ENCODE assay signal across 8 cellular contexts in genomic region chr2:160109939-160110673, GRCh38. TPM values are rescaled to one million over a fixed set of nuclear protein-coding genes. Genes with fewer than 3 reads are reported as not detected.
DNase-seq lines count a peak whose midpoint lies in the region; ATAC-seq and TF ChIP-seq lines count a peak whose summit lies in the region.

No MANE protein-coding gene starts in this region.

- ATAC-seq in GM21737 (IDR thresholded peaks at IDR 0.05; ENCODE audit: unreplicated experiment): peak; percentile 86
- ATAC-seq in activated naive CD4-positive, alpha-beta T cell treated with anti-CD3 and anti-CD28 coated beads, Interleukin-2, amount 50 U/mL, for 72 hours: peak; percentile 69 to 78

- H3K36me3 Mint-ChIP-seq in activated naive CD4-positive, alpha-beta T cell treated with anti-CD3 and anti-CD28 coated beads, Interleukin-2, amount 50 U/mL, for 72 hours: no peaks in the 10 kb centered on the region
- peaks cover 5% of the 10 kb centered on the region for H3K36me3 Mint-ChIP-seq in glutamatergic neuron (ENCODE audit: unreplicated experiment)
- peaks cover 6% of the 10 kb centered on the region for H3K36me3 Mint-ChIP-seq in progenitor cell of endocrine pancreas (ENCODE audit: insufficient read depth)

- H3K4me3 ChIP-seq in Karpas-422 (ENCODE audit: low read length) (no peak overlapping the region), lower leg skin (ENCODE audit: low read depth, poor library complexity, severe bottlenecking) (no peak overlapping the region)

- H3K9ac ChIP-seq in Karpas-422 (ENCODE audit: low read length): no peak overlapping the region

- H3K27me3 Mint-ChIP-seq in glutamatergic neuron (ENCODE audit: unreplicated experiment) (no peaks in the 10 kb centered on the region), progenitor cell of endocrine pancreas (no peaks in the 10 kb centered on the region)

- H3K36me3 ChIP-seq in Karpas-422 (ENCODE audit: insufficient read depth, low read length): no peaks in the 10 kb centered on the region

- intact Hi-C loops in lower leg skin (cut with DNase I; ENCODE audit: low total_unique reads): loop anchor here (10.0 kb wide), 1 partner anchor 875 kb away; no protein-coding TSS in a partner anchor

- H3K4me1 Mint-ChIP-seq in glutamatergic neuron (ENCODE audit: low read depth, unreplicated experiment) (peaks cover 2% of the 10 kb centered on the region), progenitor cell of endocrine pancreas (ENCODE audit: low read depth) (no peaks in the 10 kb centered on the region)

- H3K79me2 ChIP-seq in Karpas-422 (ENCODE audit: low read length): no peaks in the 10 kb centered on the region

- H3K4me2 ChIP-seq in Karpas-422 (ENCODE audit: low read depth, low read length, poor library complexity, severe bottlenecking): no peak overlapping the region

- no peak for TF ChIP-seq POLR2A in lower leg skin (IDR thresholded peaks at IDR 0.05)

- H3K9me3 ChIP-seq in Karpas-422 (ENCODE audit: low read length): no peaks in the 10 kb centered on the region

- no peak overlapping the region for H2AFZ ChIP-seq in Karpas-422 (ENCODE audit: low read length)

- H3K27ac Mint-ChIP-seq in activated naive CD4-positive, alpha-beta T cell treated with anti-CD3 and anti-CD28 coated beads, Interleukin-2, amount 50 U/mL, for 72 hours: no peak overlapping the region
- H3K27ac Mint-ChIP-seq in glutamatergic neuron (ENCODE audit: unreplicated experiment) (no peak overlapping the region), progenitor cell of endocrine pancreas (no peak overlapping the region)

- no peaks in the 10 kb centered on the region for H3K27me3 ChIP-seq in Karpas-422 (ENCODE audit: low read length)

- H4K20me1 ChIP-seq in Karpas-422 (ENCODE audit: insufficient read depth, low read depth, low read length): no peaks in the 10 kb centered on the region

- no peaks in the 10 kb centered on the region for H3K9me2 ChIP-seq in Karpas-422 (replicated peaks; ENCODE audit: insufficient read depth, low read length)

- DNase-seq in GDM1 (lab: John Stamatoyannopoulos, UW): peak; percentile 33
- DNase-seq in Karpas-422: peak; percentile 87
- DNase-seq in RPMI7951 (ENCODE audit: low read depth): peak; percentile 82
- DNase-seq in activated naive CD4-positive, alpha-beta T cell treated with anti-CD3 and anti-CD28 coated beads, Interleukin-2, amount 50 U/mL, for 72 hours (ENCODE audit: low spot score in 2 of 2): peak in 1 of 2 donors; percentile 68
- peak; percentile 70 for DNase-seq in glutamatergic neuron
- peak; percentile 41 for DNase-seq in progenitor cell of endocrine pancreas (ENCODE audit: low spot score, unreplicated experiment)
- DNase-seq in lower leg skin (ENCODE audit: low spot score in 2 of 2): no peak

- 41 to 47% methylated on average over 8 of the region's 8 CpGs for WGBS in lower leg skin, 2 donors

- no peak overlapping the region for H3K27ac ChIP-seq in Karpas-422 (ENCODE audit: low read length)

- H3K9me3 Mint-ChIP-seq in activated naive CD4-positive, alpha-beta T cell treated with anti-CD3 and anti-CD28 coated beads, Interleukin-2, amount 50 U/mL, for 72 hours: no peaks in the 10 kb centered on the region
- no peaks in the 10 kb centered on the region for H3K9me3 Mint-ChIP-seq in glutamatergic neuron (ENCODE audit: unreplicated experiment)
- H3K9me3 Mint-ChIP-seq in progenitor cell of endocrine pancreas (ENCODE audit: low read depth): peaks cover 3% of the 10 kb centered on the region

- TF ChIP-seq CTCF in glutamatergic neuron (IDR thresholded peaks at IDR 0.05; ENCODE audit: partially characterized antibody, unreplicated experiment): peak; percentile 79
- TF ChIP-seq CTCF in progenitor cell of endocrine pancreas (IDR thresholded peaks at IDR 0.05; ENCODE audit: unreplicated experiment): peak; percentile 91
- TF ChIP-seq CTCF in lower leg skin (IDR thresholded peaks at IDR 0.05): no peak

- H3K4me1 ChIP-seq in Karpas-422 (ENCODE audit: low read length): no peaks in the 10 kb centered on the region

- H3K4me3 Mint-ChIP-seq in glutamatergic neuron (ENCODE audit: unreplicated experiment) (no peak overlapping the region), progenitor cell of endocrine pancreas (ENCODE audit: low read depth) (no peak overlapping the region)

RNA-seq across cellular contexts. Expression of gene PLA2R1, which starts 47.7 kb away (rescaled TPM):
- total RNA-seq in Karpas-422 (2014; rRNA removed; shearing (Covaris generic); ENCODE audit: low replicate concordance): not detected in 2 replicates
- total RNA-seq in RPMI7951 (2014; rRNA removed; shearing (Covaris generic)): 6.9 and 7.6 TPM in 2 replicates
- not detected for total RNA-seq in activated naive CD4-positive, alpha-beta T cell treated with anti-CD3 and anti-CD28 coated beads, Interleukin-2, amount 50 U/mL, for 72 hours
- total RNA-seq in glutamatergic neuron (ENCODE audit: unreplicated experiment): 0.34 TPM
- total RNA-seq in progenitor cell of endocrine pancreas: 1.3 and 1.7 TPM in 2 replicates
- total RNA-seq in lower leg skin: 10 to 100 TPM; 18.3 to 52.0 (median 34.1) TPM

Comparison
In these comparisons a context has a peak if more than half of its experiments do, and no peak if none do; other contexts are left out.
1. DNase-seq: peak in GDM1 (single experiment), Karpas-422 (single experiment), RPMI7951 (single experiment), glutamatergic neuron (single experiment) and progenitor cell of endocrine pancreas (single experiment); none in lower leg skin (0 of 2).
2. CTCF ChIP-seq: peak in glutamatergic neuron (single experiment) and progenitor cell of endocrine pancreas (single experiment); none in lower leg skin (0 of 3).